Comparison of ENCODE assay signal across 34 cellular contexts in genomic region chr3:4877173-4877787, GRCh38.
"Had no signal": no experiment of that assay in that cellular context is flagged by ENCODE, and none has a peak within 500 bp of the region (broad histone marks: within the 10 kb centered on the region; RNA-seq: fewer than 3 reads in every experiment).

No MANE protein-coding gene starts in this region.

- H3K4me3 ChIP-seq: adrenal gland, body of pancreas, breast epithelium had no signal

- DNase-seq: activated B cell treated with CpG ODN at 0.5 μM for 24 hours; activated CD4-positive, alpha-beta memory T cell treated with anti-CD3 and anti-CD28 coated beads for 36 hours; activated CD4-positive, alpha-beta T cell treated with anti-CD3 and anti-CD28 coated beads for 4 hours; activated CD4-positive, alpha-beta T cell treated with anti-CD3 and anti-CD28 coated beads, Interleukin-2, amount 10 ng/mL, durations not matched to agents 24 days and 14 days; activated CD4-positive, alpha-beta T cell treated with anti-CD3 and anti-CD28 coated beads, Interleukin-2, amount 50 U/mL, for 1 hour; activated CD4-positive, alpha-beta T cell treated with anti-CD3 and anti-CD28 coated beads, Interleukin-2, amount 50 U/mL, for 4 hours; activated CD4-positive, CD25-positive, alpha-beta regulatory T cell treated with anti-CD3 and anti-CD28 coated beads, Interleukin-2, amount 50 U/mL, for 72 hours; activated CD8-positive, alpha-beta memory T cell treated with anti-CD3 and anti-CD28 coated beads, Interleukin-2, amount 50 U/mL, for 4 hours; activated CD8-positive, alpha-beta T cell treated with anti-CD3 and anti-CD28 coated beads for 36 hours; activated effector memory CD4-positive, alpha-beta T cell treated with anti-CD3 and anti-CD28 coated beads, Interleukin-2, amount 50 U/mL, for 16 hours; activated gamma-delta T cell treated with Interleukin-2 at 50 U/mL for 16 hours; activated naive CD4-positive, alpha-beta T cell; activated naive CD4-positive, alpha-beta T cell treated with anti-CD3 and anti-CD28 coated beads for 36 hours; activated naive CD4-positive, alpha-beta T cell treated with anti-CD3 and anti-CD28 coated beads, Interleukin-2, amount 50 U/mL, for 16 hours; activated naive CD8-positive, alpha-beta T cell treated with anti-CD3 and anti-CD28 coated beads for 36 hours; activated T-cell treated with anti-CD3 and anti-CD28 coated beads for 4 hours; activated T-cell treated with anti-CD3 and anti-CD28 coated beads, Interleukin-2, amount 50 U/mL, for 1 hour; activated T-cell treated with anti-CD3 and anti-CD28 coated beads, Interleukin-2, amount 50 U/mL, for 4 hours; activated T-cell treated with anti-CD3 and anti-CD28 coated beads, Interleukin-2, amount 50 U/mL, for 72 hours; adrenal gland; amniotic stem cell; aorta; body of pancreas; brain microvascular endothelial cell; central memory CD4-positive, alpha-beta T cell; T-helper 1 cell; T-helper 2 cell; T-helper 9 cell had no signal

- H3K27ac ChIP-seq: adrenal gland, body of pancreas, brain microvascular endothelial cell, breast epithelium, VCaP had no signal

- H3K9me3 ChIP-seq: adrenal gland, body of pancreas, breast epithelium had no signal

- ATAC-seq: activated CD8-positive, alpha-beta T cell treated with anti-CD3 and anti-CD28 coated beads for 36 hours; activated naive CD4-positive, alpha-beta T cell treated with anti-CD3 and anti-CD28 coated beads, Interleukin-2, amount 50 U/mL, for 72 hours; activated T-cell treated with anti-CD3 and anti-CD28 coated beads, Interleukin-2, amount 50 U/mL, for 4 hours; activated T-cell treated with anti-CD3 and anti-CD28 coated beads, Interleukin-2, amount 50 U/mL, for 72 hours; activated T-helper 17 cell treated with anti-CD3 and anti-CD28 coated beads, Interleukin-2, amount 50 U/mL, for 72 hours; body of pancreas had no signal

- H3K36me3 ChIP-seq: adrenal gland, brain microvascular endothelial cell, breast epithelium had no signal

- H3K27me3 ChIP-seq: adrenal gland, body of pancreas, brain microvascular endothelial cell, breast epithelium had no signal

- H3K4me1 ChIP-seq: adrenal gland, body of pancreas, breast epithelium had no signal

- FAIRE-seq: astrocyte, TTC549 had no signal
